Comparison of ENCODE assay signal across 9 cellular contexts in genomic region chr7:44488955-44489354, GRCh38. TPM values are rescaled to one million over a fixed set of nuclear protein-coding genes. Genes with fewer than 3 reads are reported as not detected.
DNase-seq lines count a peak whose midpoint lies in the region; TF ChIP-seq lines count a peak whose summit lies in the region.
"Had no signal": no experiment of that assay in that cellular context is flagged by ENCODE, and none has a peak within 500 bp of the region (broad histone marks: within the 10 kb centered on the region; RNA-seq: fewer than 3 reads in every experiment).

No MANE protein-coding gene starts in this region.

- intact Hi-C loops in esophagus squamous epithelium (cut with DNase I) (loop anchor here (5.0 kb wide), 1 partner anchor 78 kb away; no protein-coding TSS in a partner anchor), sigmoid colon (cut with DNase I) (no loop called here)

- no peaks in the 10 kb centered on the region for H3K9me3 ChIP-seq in SJCRH30 (replicated peaks)
- no peaks in the 10 kb centered on the region for H3K9me3 ChIP-seq in esophagus squamous epithelium
- H3K9me3 ChIP-seq in sigmoid colon, result no peaks in the 10 kb centered on the region

- in situ Hi-C loops in GM13977 (cut with MboI; ENCODE audit: low pct_unique_long_range_greater_than_20kb, low sequenced_read_pairs, unreplicated experiment), result no loop called here

- TF ChIP-seq EP300 in sigmoid colon (IDR thresholded peaks at IDR 0.05), result no peak

- H3K36me3 ChIP-seq in SJCRH30 (peaks cover 14% of the 10 kb centered on the region), esophagus squamous epithelium (peaks cover 7 to 13% (median 10%) of the 10 kb centered on the region in 3 donors), sigmoid colon (peaks cover 5 to 13% (median 8%) of the 10 kb centered on the region in 4 donors)

- DNase-seq in SJCRH30 (no peak), esophagus squamous epithelium (lab: John Stamatoyannopoulos, UW) (no peak), sigmoid colon (no peak), SW 1271 (lab: John Stamatoyannopoulos, UW) (no peak), NCI-H345 treated with DMSO at 0.1 percent for 48 hours (lab: John Stamatoyannopoulos, UW; ENCODE audit: unreplicated experiment) (no peak), HT-29 (ENCODE audit: low spot score) (no peak), GM13977 (ENCODE audit: low spot score) (no peak)
- DNase-seq: posterior cingulate gyrus had no signal

- H3K4me3 ChIP-seq in GM12875 (ENCODE audit: low read depth, low read length) (peak overlapping the region; percentile 98), SJCRH30 (peak overlapping the region; percentile 75; the same call in 1 of the 2 replicates), esophagus squamous epithelium (peak overlapping the region; percentile 60 to 85 (median 77)), sigmoid colon (peak overlapping the region; percentile 71 to 92 (median 85))

- no peaks in the 10 kb centered on the region for H3K27me3 ChIP-seq in SJCRH30
- peaks cover 0 to 6% (median 0%) of the 10 kb centered on the region in 4 donors for H3K27me3 ChIP-seq in esophagus squamous epithelium
- no peaks in the 10 kb centered on the region for H3K27me3 ChIP-seq in sigmoid colon

- no peak for TF ChIP-seq CTCF in GM12875 (IDR thresholded peaks at IDR 0.05; ENCODE audit: borderline replicate concordance, insufficient read depth, low read depth, low read length)
- no peak for TF ChIP-seq CTCF in esophagus squamous epithelium (IDR thresholded peaks at IDR 0.05)
- no peak for TF ChIP-seq CTCF in sigmoid colon (IDR thresholded peaks at IDR 0.05)
- TF ChIP-seq CTCF in GM13977 (IDR thresholded peaks at IDR 0.05; ENCODE audit: extremely low read depth, insufficient read depth, missing control alignments), result no peak

- no peak overlapping the region for H3K27ac ChIP-seq in SJCRH30
- peak overlapping the region in 2 of 4 donors; percentile 96 to 99 for H3K27ac ChIP-seq in esophagus squamous epithelium
- H3K27ac ChIP-seq in sigmoid colon, result no peak overlapping the region

- 85 to 88% methylated on average over 3 of the region's 3 CpGs for WGBS in esophagus squamous epithelium, 2 donors
- WGBS in sigmoid colon, 2 donors, result 93 to 95% methylated on average over 3 of the region's 3 CpGs

- TF ChIP-seq POLR2A in esophagus squamous epithelium (IDR thresholded peaks at IDR 0.05), result no peak
- TF ChIP-seq POLR2A in sigmoid colon (IDR thresholded peaks at IDR 0.05), result no peak

- H3K4me1 ChIP-seq in SJCRH30 (peaks cover 6% of the 10 kb centered on the region; the same call in 1 of the 2 replicates), esophagus squamous epithelium (peaks cover 6 to 58% (median 31%) of the 10 kb centered on the region in 3 donors), sigmoid colon (peaks cover 0 to 51% (median 36%) of the 10 kb centered on the region in 4 donors)

RNA-seq across cellular contexts. Expression of gene NUDCD3, which starts 1.5 kb away (rescaled TPM):
- 57.6 and 60.2 TPM in 2 replicates for total RNA-seq in SJCRH30 (2014; rRNA removed; shearing (Covaris generic))
- total RNA-seq in esophagus squamous epithelium, result 10 to 100 TPM; 33.5 to 54.0 (median 47.0) TPM
- 10 to 100 TPM; 23.5 to 50.5 (median 47.1) TPM for total RNA-seq in sigmoid colon
- polyA plus RNA-seq in sigmoid colon, result 10 to 100 TPM; 14.3 to 37.2 (median 15.6) TPM
- total RNA-seq in HT-29 (2014; rRNA removed; shearing (Covaris generic)), result 47.7 and 53.4 TPM in 2 replicates

RNA-seq across cellular contexts. Expression of gene NPC1L1, which starts 52.2 kb away (rescaled TPM):
- total RNA-seq in SJCRH30 (2014; rRNA removed; shearing (Covaris generic)), result not detected in 2 replicates
- total RNA-seq in esophagus squamous epithelium (under 1 TPM in 2 of 4 donors, not detected in 2; 0.08 to 0.19 TPM), sigmoid colon (under 1 TPM; 0.33 to 0.83 (median 0.45) TPM)
- under 1 TPM in 1 of 3 donors, not detected in 2; 0.09 TPM for polyA plus RNA-seq in sigmoid colon
- total RNA-seq in HT-29 (2014; rRNA removed; shearing (Covaris generic)), result 0.13 and 0.31 TPM in 2 replicates
